Comparison of ENCODE assay signal across 8 cellular contexts in genomic region chr10:113977174-113977573, GRCh38.
"Had no signal": no experiment of that assay in that cellular context is flagged by ENCODE, and none has a peak within 500 bp of the region (broad histone marks: within the 10 kb centered on the region; RNA-seq: fewer than 3 reads in every experiment).

No MANE protein-coding gene starts in this region.

- H3K27ac ChIP-seq: KMS-11 had no signal

- FAIRE-seq: H1, H54, HTR-8/SVneo had no signal

- H2AFZ ChIP-seq: GM23338 had no signal

- H3K27ac Mint-ChIP-seq: GM23338, H9 had no signal

- H3K4me3 Mint-ChIP-seq: GM23338, H9 had no signal

- DNase-seq: H9, HCEC 1CT, KBM-7 had no signal

- H3K9ac ChIP-seq: KMS-11 had no signal

- H3K4me3 ChIP-seq: GM23338 had no signal

- H3K4me2 ChIP-seq: GM23338 had no signal

- ATAC-seq: GM23338 had no signal
